ENCODE assay signal across 25 cellular contexts in genomic region chr16:87266846-87267245, GRCh38.
"Had no signal": no experiment of that assay in that cellular context is flagged by ENCODE, and none has a peak within 500 bp of the region (broad histone marks: within the 10 kb centered on the region; RNA-seq: fewer than 3 reads in every experiment).

No MANE protein-coding gene starts in this region.

- H3K27ac ChIP-seq: esophagus muscularis mucosa, pancreas, prostate gland, suprapubic skin, transverse colon, VCaP had no signal

- H3K27me3 ChIP-seq: esophagus muscularis mucosa, pancreas, suprapubic skin, transverse colon had no signal

- H3K4me1 ChIP-seq: esophagus muscularis mucosa, pancreas, prostate gland, suprapubic skin, transverse colon had no signal

- DNase-seq: activated CD4-positive, alpha-beta T cell treated with anti-CD3 and anti-CD28 coated beads for 48 hours; activated CD4-positive, alpha-beta T cell treated with anti-CD3 and anti-CD28 coated beads, Interleukin-2, amount 50 U/mL, for 48 hours; activated CD8-positive, alpha-beta memory T cell treated with anti-CD3 and anti-CD28 coated beads, Interleukin-2, amount 50 U/mL, for 4 hours; activated gamma-delta T cell treated with Interleukin-2 at 50 U/mL for 16 hours; activated naive CD4-positive, alpha-beta T cell treated with anti-CD3 and anti-CD28 coated beads, Interleukin-2, amount 50 U/mL, for 16 hours; activated T-cell treated with anti-CD3 and anti-CD28 coated beads, Interleukin-2, amount 50 U/mL, for 1 hour; amygdala; endodermal cell; foreskin melanocyte; left cardiac atrium; midbrain; naive thymus-derived CD4-positive, alpha-beta T cell; nucleus accumbens; pancreas; retina; stimulated activated CD4-positive, alpha-beta T cell treated with anti-CD3 and anti-CD28 coated beads, Interleukin-15, amount 100 ng/mL, for 24 hours; stimulated activated CD4-positive, alpha-beta T cell treated with anti-CD3 and anti-CD28 coated beads, Interleukin-2, amount 100 ng/mL, for 24 hours; stimulated activated naive CD4-positive, alpha-beta T cell; T-helper 9 cell; transverse colon had no signal

- ATAC-seq: activated CD4-positive, CD25-positive, alpha-beta regulatory T cell treated with anti-CD3 and anti-CD28 coated beads, Interleukin-2, amount 50 U/mL, for 24 hours; naive thymus-derived CD4-positive, alpha-beta T cell; pancreas had no signal

- H3K36me3 ChIP-seq: esophagus muscularis mucosa, pancreas, prostate gland, suprapubic skin, transverse colon had no signal

- H3K9me3 ChIP-seq: esophagus muscularis mucosa, pancreas, prostate gland, suprapubic skin, transverse colon had no signal

- H3K4me3 ChIP-seq: esophagus muscularis mucosa, pancreas, prostate gland, suprapubic skin, transverse colon had no signal
